12 cellular contexts compared by ENCODE assay signal in the genomic region with DNA sequence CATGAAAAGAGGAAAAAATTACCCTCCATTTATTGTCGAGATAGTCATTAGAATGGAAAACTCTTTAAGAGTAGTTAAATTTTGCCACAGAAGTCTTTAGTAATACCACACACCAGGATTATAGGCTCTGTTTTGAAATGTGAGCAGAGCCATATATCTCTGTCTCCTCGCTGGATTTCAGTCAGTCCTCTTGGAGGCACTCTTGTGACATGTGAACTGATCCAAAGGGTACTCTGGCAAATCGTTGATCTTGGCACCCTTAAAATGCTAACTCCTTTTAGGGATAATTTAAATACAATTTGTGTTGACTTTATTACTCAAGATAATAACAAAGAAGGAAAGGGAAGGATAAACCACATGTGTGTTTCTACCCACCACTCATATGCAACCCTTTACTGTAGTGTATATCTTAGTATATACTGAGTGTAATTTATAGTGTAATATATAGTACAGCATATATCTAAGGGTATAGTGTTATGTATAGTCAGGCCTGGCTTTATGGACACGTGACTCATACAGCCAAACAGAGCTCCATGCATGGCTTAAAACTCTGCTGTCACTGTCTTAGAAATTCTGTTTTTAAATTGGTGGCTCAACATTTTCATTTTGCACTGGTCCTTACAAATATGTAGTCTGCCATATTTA. TPM values are rescaled to one million over a fixed set of nuclear protein-coding genes. Genes with fewer than 3 reads are reported as not detected.
DNase-seq lines count a peak whose midpoint lies in the region; ATAC-seq, FAIRE-seq and TF ChIP-seq lines count a peak whose summit lies in the region.
"Had no signal": no experiment of that assay in that cellular context is flagged by ENCODE, and none has a peak within 500 bp of the region (broad histone marks: within the 10 kb centered on the region; RNA-seq: fewer than 3 reads in every experiment).

No MANE protein-coding gene starts in this region.

- TF ChIP-seq POLR2A in right lobe of liver (IDR thresholded peaks at IDR 0.05): no peak

- peaks cover 19% of the 10 kb centered on the region for H3K27me3 Mint-ChIP-seq in stimulated activated naive CD8-positive, alpha-beta T cell treated with anti-CD3 and anti-CD28 coated beads, Interleukin-15, amount 100 ng/mL, for 72 hours

- H3K4me3 Mint-ChIP-seq in stimulated activated naive CD8-positive, alpha-beta T cell treated with anti-CD3 and anti-CD28 coated beads, Interleukin-15, amount 100 ng/mL, for 72 hours: no peak overlapping the region
- H3K4me3 Mint-ChIP-seq: activated B cell treated with CpG ODN at 0.5 μM for 24 hours had no signal

- H3K4me1 Mint-ChIP-seq in stimulated activated naive CD8-positive, alpha-beta T cell treated with anti-CD3 and anti-CD28 coated beads, Interleukin-15, amount 100 ng/mL, for 72 hours: no peaks in the 10 kb centered on the region
- H3K4me1 Mint-ChIP-seq: activated B cell treated with CpG ODN at 0.5 μM for 24 hours had no signal

- no peaks in the 10 kb centered on the region for H3K9me3 ChIP-seq in right lobe of liver
- no peaks in the 10 kb centered on the region for H3K9me3 ChIP-seq in MG63
- H3K9me3 ChIP-seq: adrenal gland had no signal

- peaks cover 9 to 16% of the 10 kb centered on the region in 2 donors for H3K9me3 Mint-ChIP-seq in stimulated activated naive CD8-positive, alpha-beta T cell treated with anti-CD3 and anti-CD28 coated beads, Interleukin-15, amount 100 ng/mL, for 72 hours

- no peaks in the 10 kb centered on the region for H3K4me1 ChIP-seq in right lobe of liver
- H3K4me1 ChIP-seq: adrenal gland had no signal

- no peaks in the 10 kb centered on the region for H3K27me3 ChIP-seq in bronchial epithelial cell (ENCODE audit: control insufficient read depth, insufficient read depth, low read length)
- no peaks in the 10 kb centered on the region for H3K27me3 ChIP-seq in right lobe of liver
- no peaks in the 10 kb centered on the region for H3K27me3 ChIP-seq in MG63
- H3K27me3 ChIP-seq: adrenal gland had no signal

- intact Hi-C loops in right lobe of liver (cut with DNase I): no loop called here

- TF ChIP-seq CTCF in bronchial epithelial cell (IDR thresholded peaks at IDR 0.05; ENCODE audit: insufficient read depth, low read length, severe bottlenecking) (peak; percentile 21), right lobe of liver (IDR thresholded peaks at IDR 0.05) (peak; percentile 38 to 59 (median 48))

- WGBS in right lobe of liver (ENCODE audit: insufficient coverage, low coverage, low lambda C conversion rate, missing lambda C conversion rate): 26% methylated on average over 4 of the region's 4 CpGs

- H3K36me3 ChIP-seq in bronchial epithelial cell (ENCODE audit: control insufficient read depth, insufficient read depth, low read length) (no peaks in the 10 kb centered on the region), right lobe of liver (no peaks in the 10 kb centered on the region), MG63 (no peaks in the 10 kb centered on the region)
- H3K36me3 ChIP-seq: adrenal gland had no signal

- H3K27ac ChIP-seq in right lobe of liver: no peak overlapping the region
- H3K27ac ChIP-seq: adrenal gland had no signal

- no peak for FAIRE-seq in bronchial epithelial cell (lab: Jason Lieb, UNC)
- FAIRE-seq: G401.6 had no signal

- DNase-seq in EL (peak; percentile 14), NCI-H2107 (lab: John Stamatoyannopoulos, UW) (peak; percentile 36), bronchial epithelial cell (ENCODE audit: low read depth) (peak; percentile 50), right lobe of liver (no peak), retina (no peak), MG63 (no peak), NCI-H1694 treated with DMSO at 0.1 percent for 48 hours (lab: John Stamatoyannopoulos, UW) (no peak)
- no peak for DNase-seq in stimulated activated naive CD8-positive, alpha-beta T cell treated with anti-CD3 and anti-CD28 coated beads, Interleukin-15, amount 100 ng/mL, for 72 hours
- DNase-seq: activated B cell treated with CpG ODN at 0.5 μM for 24 hours, adrenal gland, NCI-H1930 had no signal

- H3K27ac Mint-ChIP-seq in stimulated activated naive CD8-positive, alpha-beta T cell treated with anti-CD3 and anti-CD28 coated beads, Interleukin-15, amount 100 ng/mL, for 72 hours: peak overlapping the region in 1 of 2 donors; percentile 52
- H3K27ac Mint-ChIP-seq: activated B cell treated with CpG ODN at 0.5 μM for 24 hours had no signal

- peak; percentile 97 to 99 (median 98) for ATAC-seq in right lobe of liver
- ATAC-seq in stimulated activated naive CD8-positive, alpha-beta T cell treated with anti-CD3 and anti-CD28 coated beads, Interleukin-15, amount 100 ng/mL, for 72 hours: no peak

- H3K4me3 ChIP-seq in bronchial epithelial cell (ENCODE audit: low read depth, low read length) (no peak overlapping the region), right lobe of liver (no peak overlapping the region), MG63 (no peak overlapping the region)
- H3K4me3 ChIP-seq: adrenal gland had no signal

RNA-seq across cellular contexts. Expression of gene KPNA4, which starts 12.3 kb away (rescaled TPM):
- 39.5 and 51.7 TPM in 2 replicates for total RNA-seq in bronchial epithelial cell
- 10 to 100 TPM; 14.4 to 32.5 (median 18.9) TPM for total RNA-seq in right lobe of liver
- total RNA-seq in MG63 (2014; rRNA removed; shearing (Covaris generic); ENCODE audit: low replicate concordance): 32.3 and 37.3 TPM in 2 replicates

Comparison
In these comparisons a context has a peak if more than half of its experiments do, and no peak if none do; other contexts are left out.
1. DNase-seq: peak in EL (single experiment), NCI-H2107 (single experiment) and bronchial epithelial cell (single experiment); none in right lobe of liver (0 of 3), retina (single experiment), stimulated activated naive CD8-positive, alpha-beta T cell treated with anti-CD3 and anti-CD28 coated beads, Interleukin-15, amount 100 ng/mL, for 72 hours (0 of 2), MG63 (single experiment) and NCI-H1694 treated with DMSO at 0.1 percent for 48 hours (single experiment).